In the genomic region with DNA sequence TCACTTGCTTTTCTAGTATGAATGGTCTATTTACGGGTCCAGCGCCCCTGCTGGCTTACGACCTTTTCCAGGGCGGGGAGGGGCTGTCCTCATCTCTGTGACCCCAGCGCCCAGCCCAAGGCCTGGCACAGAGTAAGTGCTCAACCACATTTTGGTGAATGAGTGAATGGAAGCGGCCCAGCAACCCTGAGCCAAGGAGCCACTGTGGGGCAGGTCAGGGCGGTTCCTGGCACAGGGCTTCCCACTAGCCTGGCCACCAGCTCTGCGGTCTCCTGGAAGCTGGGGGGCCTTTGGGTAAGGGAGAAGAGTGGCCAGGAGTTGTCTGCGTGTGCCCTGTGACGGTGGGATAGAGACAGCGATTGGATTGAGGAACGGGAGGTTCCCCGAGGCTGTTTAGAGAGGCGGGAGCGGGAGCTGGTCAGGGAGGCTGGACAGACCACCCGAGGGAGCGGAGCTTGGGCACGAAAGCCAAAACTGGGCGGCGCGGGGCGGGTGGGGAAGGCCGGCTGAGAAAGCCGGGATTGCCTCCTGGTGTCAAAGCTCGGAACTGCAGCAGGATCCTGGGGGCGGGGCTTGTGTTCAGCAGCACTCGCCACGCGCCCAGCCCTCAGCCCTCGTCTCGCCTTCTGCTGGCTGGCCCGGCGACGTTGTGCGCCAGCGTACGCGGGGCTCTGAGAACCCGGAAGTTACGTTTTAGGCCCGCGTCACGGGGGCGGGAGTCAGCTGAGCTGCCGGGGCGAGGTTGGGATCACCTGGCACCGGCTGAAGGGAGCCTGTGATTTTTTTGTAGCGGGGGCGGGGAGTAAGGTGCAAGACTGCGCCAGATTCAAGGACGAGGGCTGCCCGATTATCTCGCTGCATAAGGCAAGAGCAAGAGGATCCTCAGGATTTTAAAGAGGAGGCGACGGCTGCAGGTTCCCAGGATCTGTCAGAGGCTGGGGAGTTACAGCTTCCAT, we compare ENCODE assay signal across 8 cellular contexts. TPM values are rescaled to one million over a fixed set of nuclear protein-coding genes. Genes with fewer than 3 reads are reported as not detected.
A peak's percentile ranks its signal among the peaks of the same experiment; 100 is the strongest.
DNase-seq lines count a peak whose midpoint lies in the region; ATAC-seq and TF ChIP-seq lines count a peak whose summit lies in the region.

A gene with protein sequence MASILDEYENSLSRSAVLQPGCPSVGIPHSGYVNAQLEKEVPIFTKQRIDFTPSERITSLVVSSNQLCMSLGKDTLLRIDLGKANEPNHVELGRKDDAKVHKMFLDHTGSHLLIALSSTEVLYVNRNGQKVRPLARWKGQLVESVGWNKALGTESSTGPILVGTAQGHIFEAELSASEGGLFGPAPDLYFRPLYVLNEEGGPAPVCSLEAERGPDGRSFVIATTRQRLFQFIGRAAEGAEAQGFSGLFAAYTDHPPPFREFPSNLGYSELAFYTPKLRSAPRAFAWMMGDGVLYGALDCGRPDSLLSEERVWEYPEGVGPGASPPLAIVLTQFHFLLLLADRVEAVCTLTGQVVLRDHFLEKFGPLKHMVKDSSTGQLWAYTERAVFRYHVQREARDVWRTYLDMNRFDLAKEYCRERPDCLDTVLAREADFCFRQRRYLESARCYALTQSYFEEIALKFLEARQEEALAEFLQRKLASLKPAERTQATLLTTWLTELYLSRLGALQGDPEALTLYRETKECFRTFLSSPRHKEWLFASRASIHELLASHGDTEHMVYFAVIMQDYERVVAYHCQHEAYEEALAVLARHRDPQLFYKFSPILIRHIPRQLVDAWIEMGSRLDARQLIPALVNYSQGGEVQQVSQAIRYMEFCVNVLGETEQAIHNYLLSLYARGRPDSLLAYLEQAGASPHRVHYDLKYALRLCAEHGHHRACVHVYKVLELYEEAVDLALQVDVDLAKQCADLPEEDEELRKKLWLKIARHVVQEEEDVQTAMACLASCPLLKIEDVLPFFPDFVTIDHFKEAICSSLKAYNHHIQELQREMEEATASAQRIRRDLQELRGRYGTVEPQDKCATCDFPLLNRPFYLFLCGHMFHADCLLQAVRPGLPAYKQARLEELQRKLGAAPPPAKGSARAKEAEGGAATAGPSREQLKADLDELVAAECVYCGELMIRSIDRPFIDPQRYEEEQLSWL (plus strand): TSS at position 718 of the 956 bp plus-strand sequence. CDS start 319 bp downstream, outside the sequence.

- H3K36me3 ChIP-seq in BJ (ENCODE audit: control insufficient read depth, insufficient read depth, low read length) = peaks cover 2% of the 10 kb centered on the region; the same call in 1 of the 2 replicates

- ATAC-seq in HG03442 (IDR thresholded peaks at IDR 0.05; ENCODE audit: unreplicated experiment) = peak; percentile 86

- no peaks in the 10 kb centered on the region for H3K27me3 Mint-ChIP-seq in chondrocyte (ENCODE audit: low read depth)

- H3K27ac Mint-ChIP-seq in chondrocyte (ENCODE audit: unreplicated experiment) = peak within 1 kb of the TSS; percentile 100

- peaks cover 9% of the 10 kb centered on the region for H3K36me3 Mint-ChIP-seq in chondrocyte (ENCODE audit: low read depth)

- peak; percentile 72 for DNase-seq in BJ (ENCODE audit: low read depth)
- peak; percentile 94 for DNase-seq in GM19238 (ENCODE audit: insufficient read length, low spot score)
- peak; percentile 90 for DNase-seq in NCI-H510A treated with DMSO at 0.1 percent for 48 hours (lab: John Stamatoyannopoulos, UW)
- DNase-seq in activated CD4-positive, alpha-beta T cell treated with anti-CD3 and anti-CD28 coated beads for 24 hours (ENCODE audit: low read depth in 2 of 2) = peak; percentile 99 to 100
- DNase-seq in chondrocyte (ENCODE audit: low spot score) = peak; percentile 99
- peak; percentile 98 for DNase-seq in kidney tubule cell (ENCODE audit: low spot score)
- peak; percentile 98 to 100 (median 98) for DNase-seq in stimulated activated CD4-positive, alpha-beta T cell treated with anti-CD3 and anti-CD28 coated beads, Interleukin-1b, Interleukin-23, amount 100 ng/mL, for 24 hours (ENCODE audit: low read depth in 4 of 4, low spot score in 1 of 4)

- no peaks in the 10 kb centered on the region for H3K9me3 Mint-ChIP-seq in chondrocyte (ENCODE audit: low read depth)

- H3K4me3 Mint-ChIP-seq in chondrocyte (ENCODE audit: unreplicated experiment) = peak within 1 kb of the TSS; percentile 98

- H3K4me1 Mint-ChIP-seq in chondrocyte (ENCODE audit: low read depth) = peaks cover 21% of the 10 kb centered on the region

- peak; percentile 92 for TF ChIP-seq CTCF in BJ (IDR thresholded peaks at IDR 0.05; ENCODE audit: insufficient read depth, low read depth, low read length)
- TF ChIP-seq CTCF in chondrocyte (IDR thresholded peaks at IDR 0.05) = peak; percentile 90

- CTCF ChIA-PET in BJ (lab: Yijun Ruan, JAX) = interaction anchor here (0.6 to 4.9 kb wide), 59 partner anchors 9 to 439 kb away, joined by 3 to 76 read pairs (median 4); partner anchors contain the start of genes CCDC32, CHP1, DNAJC17 and GCHFR

- no peaks in the 10 kb centered on the region for H3K27me3 ChIP-seq in BJ (ENCODE audit: control insufficient read depth, insufficient read depth, low read length)

- POLR2A ChIA-PET in BJ (lab: Charles Lee) = interaction anchor here (0.6 to 1.3 kb wide), 5 partner anchors 35 to 330 kb away, joined by 3 read pairs; partner anchors contain the start of gene CCDC32

- H3K4me3 ChIP-seq in BJ (ENCODE audit: low read depth, low read length) = peak within 1 kb of the TSS; percentile 95

RNA-seq across cellular contexts. Expression of the gene that starts here (rescaled TPM):
- polyA plus RNA-seq in BJ (2011; rRNA removed) = 18.2 and 28.4 TPM in 2 replicates
- 39.8 and 61.1 TPM in 2 replicates for polyA minus RNA-seq in BJ (2011; rRNA and poly(A)+ RNA removed)
- 29.4 to 35.6 TPM (median 33.0 TPM) in 3 replicates for total RNA-seq in chondrocyte

Comparison
In these comparisons a context has a peak if more than half of its experiments do, and no peak if none do; other contexts are left out.
1. Peak in every context shown above with its lines: DNase-seq, ATAC-seq and H3K4me3 ChIP-seq.